In genomic region chr15:29664406-29664805, GRCh38 we compare ENCODE assay signal across 31 cellular contexts.
"Had no signal": no experiment of that assay in that cellular context is flagged by ENCODE, and none has a peak within 500 bp of the region (broad histone marks: within the 10 kb centered on the region; RNA-seq: fewer than 3 reads in every experiment).

No MANE protein-coding gene starts in this region.

- DNase-seq: activated B cell treated with CpG ODN at 0.5 μM for 24 hours; activated CD4-positive, alpha-beta memory T cell treated with anti-CD3 and anti-CD28 coated beads for 36 hours; activated CD4-positive, alpha-beta T cell treated with anti-CD3 and anti-CD28 coated beads for 4 hours; activated CD4-positive, alpha-beta T cell treated with anti-CD3 and anti-CD28 coated beads, Interleukin-2, amount 10 ng/mL, durations not matched to agents 24 days and 14 days; activated CD4-positive, alpha-beta T cell treated with anti-CD3 and anti-CD28 coated beads, Interleukin-2, amount 50 U/mL, for 1 hour; activated CD4-positive, alpha-beta T cell treated with anti-CD3 and anti-CD28 coated beads, Interleukin-2, amount 50 U/mL, for 4 hours; activated CD4-positive, CD25-positive, alpha-beta regulatory T cell treated with anti-CD3 and anti-CD28 coated beads, Interleukin-2, amount 50 U/mL, for 72 hours; activated CD8-positive, alpha-beta memory T cell treated with anti-CD3 and anti-CD28 coated beads, Interleukin-2, amount 50 U/mL, for 4 hours; activated CD8-positive, alpha-beta T cell treated with anti-CD3 and anti-CD28 coated beads for 36 hours; activated effector memory CD4-positive, alpha-beta T cell treated with anti-CD3 and anti-CD28 coated beads, Interleukin-2, amount 50 U/mL, for 16 hours; activated gamma-delta T cell treated with Interleukin-2 at 50 U/mL for 16 hours; activated naive CD4-positive, alpha-beta T cell; activated naive CD4-positive, alpha-beta T cell treated with anti-CD3 and anti-CD28 coated beads for 36 hours; activated naive CD4-positive, alpha-beta T cell treated with anti-CD3 and anti-CD28 coated beads, Interleukin-2, amount 50 U/mL, for 16 hours; activated naive CD8-positive, alpha-beta T cell treated with anti-CD3 and anti-CD28 coated beads for 36 hours; activated T-cell treated with anti-CD3 and anti-CD28 coated beads for 4 hours; activated T-cell treated with anti-CD3 and anti-CD28 coated beads, Interleukin-2, amount 50 U/mL, for 1 hour; activated T-cell treated with anti-CD3 and anti-CD28 coated beads, Interleukin-2, amount 50 U/mL, for 4 hours; activated T-cell treated with anti-CD3 and anti-CD28 coated beads, Interleukin-2, amount 50 U/mL, for 72 hours; adrenal gland; amniotic stem cell; caudate nucleus; cerebellar nuclear complex; T-helper 1 cell; T-helper 2 cell; T-helper 9 cell had no signal

- H3K27ac ChIP-seq: adrenal gland, ascending aorta, cardiac muscle cell, VCaP had no signal

- ATAC-seq: activated CD8-positive, alpha-beta T cell treated with anti-CD3 and anti-CD28 coated beads for 36 hours; activated naive CD4-positive, alpha-beta T cell treated with anti-CD3 and anti-CD28 coated beads, Interleukin-2, amount 50 U/mL, for 72 hours; activated T-cell treated with anti-CD3 and anti-CD28 coated beads, Interleukin-2, amount 50 U/mL, for 4 hours; activated T-cell treated with anti-CD3 and anti-CD28 coated beads, Interleukin-2, amount 50 U/mL, for 72 hours; activated T-helper 17 cell treated with anti-CD3 and anti-CD28 coated beads, Interleukin-2, amount 50 U/mL, for 72 hours had no signal

- H3K9me3 ChIP-seq: adrenal gland, ascending aorta had no signal

- H3K4me3 ChIP-seq: adrenal gland, cardiac muscle cell had no signal

- H3K27me3 ChIP-seq: adrenal gland, ascending aorta, cardiac muscle cell had no signal

- H3K36me3 ChIP-seq: adrenal gland, ascending aorta, cardiac muscle cell had no signal

- H3K4me1 ChIP-seq: adrenal gland, ascending aorta had no signal
